In genomic region chr18:34978953-34979608, GRCh38 we compare ENCODE assay signal across 1 cellular context.
TF ChIP-seq lines count a peak whose summit lies in the region.

No MANE protein-coding gene starts in this region.

TF ChIP-seq in K562, 482 proteins besides CTCF, POLR2A, EP300 and RAD21 (continued from another document and continues in another):
- peak; percentile 39; the same call in 1 of the 2 replicates for TF ChIP-seq GATAD2A (IDR thresholded peaks at IDR 0.05)
- TF ChIP-seq XRCC5 (IDR thresholded peaks at IDR 0.05; ENCODE audit: low read depth, low read length), result 0 out of 2 replicates have a peak, but pooled peaks have one; percentile 18
- TF ChIP-seq NR2C1 (IDR thresholded peaks at IDR 0.05), result no peak
- 0 out of 2 replicates have a peak, but pooled peaks have one; percentile 14 for TF ChIP-seq NR2C1 (tag; IDR thresholded peaks at IDR 0.05)
- TF ChIP-seq MITF (IDR thresholded peaks at IDR 0.05), result no peak
- TF ChIP-seq CXXC5 (CRISPR knock-in tag; IDR thresholded peaks at IDR 0.05), result no peak; the same call in 1 of the 2 replicates
- peak; percentile 65 for TF ChIP-seq ZFP36 (IDR thresholded peaks at IDR 0.05; ENCODE audit: low read depth, low read length, partially characterized antibody)
- no peak for TF ChIP-seq ZNF23 (CRISPR knock-in tag; IDR thresholded peaks at IDR 0.05)
- peak; percentile 77; the same call in 1 of the 2 replicates for TF ChIP-seq ETV5 (CRISPR knock-in tag; IDR thresholded peaks at IDR 0.05; ENCODE audit: low read depth)
- peak; percentile 17; the same call in 1 of the 2 replicates for TF ChIP-seq GTF2E2 (tag; IDR thresholded peaks at IDR 0.05)
- TF ChIP-seq DMBX1 (CRISPR knock-in tag; IDR thresholded peaks at IDR 0.05; ENCODE audit: borderline replicate concordance), result no peak
- TF ChIP-seq HDAC3 (IDR thresholded peaks at IDR 0.05; ENCODE audit: borderline replicate concordance, partially characterized antibody), result peak; percentile 48
- TF ChIP-seq GABPA (tag; conservative IDR thresholded peaks at IDR 0.05; ENCODE audit: low read depth), result peak; percentile 26; the same call in 1 of the 2 replicates
- 0 out of 4 replicates have a peak, but pooled peaks of 1 of the 2 experiments have one; percentile 31 for TF ChIP-seq UBTF (IDR thresholded peaks at IDR 0.05; ENCODE audit: borderline replicate concordance in 1 of 2, low read depth in 2 of 2, low read length in 2 of 2)
- 0 out of 4 replicates have a peak, but pooled peaks of 1 of the 2 experiments have one; percentile 61 for TF ChIP-seq MLLT1 (IDR thresholded peaks at IDR 0.05)
- TF ChIP-seq PHF21A (IDR thresholded peaks at IDR 0.05; ENCODE audit: borderline replicate concordance, low read depth), result no peak
- 0 out of 2 replicates have a peak, but pooled peaks have one; percentile 15 for TF ChIP-seq ZNF24 (IDR thresholded peaks at IDR 0.05)
- TF ChIP-seq JUNB (CRISPR knock-in tag; conservative IDR thresholded peaks at IDR 0.05), result peak; percentile 96
- peak; percentile 73 for TF ChIP-seq ELF1 (tag; IDR thresholded peaks at IDR 0.05)
- TF ChIP-seq NRF1 (conservative IDR thresholded peaks at IDR 0.05 in 1 of 2, IDR thresholded peaks at IDR 0.05 in 1 of 2), result peak; percentile 46 to 56; a peak in 2 of 4 replicates
- TF ChIP-seq ZNF766 (CRISPR knock-in tag; conservative IDR thresholded peaks at IDR 0.05), result 0 out of 2 replicates have a peak, but pooled peaks have one; percentile 69
- TF ChIP-seq DACH1 (IDR thresholded peaks at IDR 0.05; ENCODE audit: partially characterized antibody), result peak; percentile 50
- TF ChIP-seq ZNF316 (IDR thresholded peaks at IDR 0.05), result peak; percentile 90
- peak; percentile 100 for TF ChIP-seq JUND (IDR thresholded peaks at IDR 0.05; ENCODE audit: borderline replicate concordance, low read depth, low read length)
- peak; percentile 100 for TF ChIP-seq JUND (tag; IDR thresholded peaks at IDR 0.05; ENCODE audit: borderline replicate concordance, low read depth, low read length)
- no peak for TF ChIP-seq HIVEP1 (CRISPR knock-in tag; IDR thresholded peaks at IDR 0.05)
- TF ChIP-seq NFE2 (IDR thresholded peaks at IDR 0.05; ENCODE audit: low read depth), result peak; percentile 96
- no peak for TF ChIP-seq ILK (tag; IDR thresholded peaks at IDR 0.05; ENCODE audit: borderline replicate concordance, low read depth)
- peak; percentile 93 for TF ChIP-seq C11orf30 (IDR thresholded peaks at IDR 0.05; ENCODE audit: low read depth)
- peak; percentile 89 for TF ChIP-seq MAFK (IDR thresholded peaks at IDR 0.05; ENCODE audit: low read length)
- peak; percentile 64 for TF ChIP-seq BMI1 (IDR thresholded peaks at IDR 0.05; ENCODE audit: low read length)
- no peak for TF ChIP-seq TGIF2 (CRISPR knock-in tag; IDR thresholded peaks at IDR 0.05)
- TF ChIP-seq ZNF589 (CRISPR knock-in tag; IDR thresholded peaks at IDR 0.05; ENCODE audit: low read depth), result 0 out of 2 replicates have a peak, but pooled peaks have one; percentile 49
- TF ChIP-seq CBFA2T3 (IDR thresholded peaks at IDR 0.05), result peak; percentile 39; the same call in 1 of the 2 replicates
- TF ChIP-seq DEAF1 (CRISPR knock-in tag; IDR thresholded peaks at IDR 0.05), result no peak
- TF ChIP-seq HDAC2 (IDR thresholded peaks at IDR 0.05), result peak; percentile 76
- no peak for TF ChIP-seq POLR2G (IDR thresholded peaks at IDR 0.05; ENCODE audit: low read depth, low read length)
- 0 out of 4 replicates have a peak, but pooled peaks of 1 of the 2 experiments have one; percentile 80 for TF ChIP-seq ARNT (IDR thresholded peaks at IDR 0.05)
- peak; percentile 17; the same call in 1 of the 2 replicates for TF ChIP-seq CHAMP1 (IDR thresholded peaks at IDR 0.05)
- TF ChIP-seq L3MBTL2 (IDR thresholded peaks at IDR 0.05), result peak; percentile 51; the same call in 1 of the 2 replicates
- peak in 1 of 2 experiments; percentile 78; a peak in 2 of 4 replicates for TF ChIP-seq FOXA3 (CRISPR knock-in tag; conservative IDR thresholded peaks at IDR 0.05 in 1 of 2, IDR thresholded peaks at IDR 0.05 in 1 of 2)
- no peak for TF ChIP-seq BCLAF1 (IDR thresholded peaks at IDR 0.05; ENCODE audit: borderline replicate concordance in 1 of 2, control insufficient read depth in 1 of 2, low read depth in 2 of 2, low read length in 1 of 2)
- peak; percentile 63 for TF ChIP-seq EP400 (IDR thresholded peaks at IDR 0.05)
- TF ChIP-seq KDM1A (IDR thresholded peaks at IDR 0.05), result peak in 1 of 2 experiments; percentile 29; a peak in 1 of 4 replicates
- no peak for TF ChIP-seq ZNF174 (CRISPR knock-in tag; IDR thresholded peaks at IDR 0.05)
- peak; percentile 14; the same call in 1 of the 2 replicates for TF ChIP-seq ZEB2 (IDR thresholded peaks at IDR 0.05)
- TF ChIP-seq PTBP1 (IDR thresholded peaks at IDR 0.05; ENCODE audit: low read depth, low read length), result no peak
- peak; percentile 77 for TF ChIP-seq MAFF (IDR thresholded peaks at IDR 0.05; ENCODE audit: low read length)
- peak; percentile 61 for TF ChIP-seq GATA2 (CRISPR knock-in tag; IDR thresholded peaks at IDR 0.05)
- 0 out of 2 replicates have a peak, but pooled peaks have one; percentile 31 for TF ChIP-seq NCOR1 (IDR thresholded peaks at IDR 0.05)
